ENCODE assay signal across 1 cellular context in the genomic region with DNA sequence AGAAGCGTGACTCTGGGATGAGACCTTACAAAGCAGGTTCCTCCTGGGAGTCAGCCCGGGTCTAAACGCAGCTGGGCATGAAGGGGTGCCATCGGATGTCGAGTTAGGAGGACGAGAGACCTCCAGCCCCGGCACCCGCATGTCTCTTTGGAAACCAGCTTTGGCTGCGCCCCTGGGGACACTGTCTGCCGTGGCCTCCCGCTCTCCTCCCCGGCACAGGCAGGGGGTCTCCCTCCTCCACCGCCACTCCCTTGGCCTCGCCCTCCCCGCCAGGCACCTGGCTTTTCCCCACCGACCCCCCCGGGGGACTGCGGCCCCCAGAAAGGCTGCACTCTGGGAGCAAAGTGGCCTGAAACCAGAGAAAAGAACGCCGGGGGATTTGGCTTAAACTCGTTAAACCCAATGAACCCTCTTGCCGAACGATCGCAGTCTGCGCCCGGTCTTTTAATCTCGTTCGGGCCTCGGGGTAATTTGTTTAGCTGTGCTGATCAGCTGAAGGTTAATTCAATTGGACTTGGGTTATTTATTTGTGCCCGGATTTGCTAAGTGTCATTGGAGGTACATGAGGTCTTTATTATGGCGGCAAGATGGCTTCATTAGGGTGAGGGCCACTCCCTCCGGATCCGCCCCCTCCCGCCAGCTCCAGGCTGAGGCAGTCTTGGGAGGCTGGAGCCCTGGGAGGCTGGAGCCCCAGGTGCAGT.
A peak's percentile ranks its signal among the peaks of the same experiment; 100 is the strongest.
TF ChIP-seq lines count a peak whose summit lies in the region.

No MANE protein-coding gene starts in this region.

TF ChIP-seq in K562, 482 proteins besides CTCF, POLR2A, EP300 and RAD21:
- TF ChIP-seq ZNF77 (CRISPR knock-in tag; IDR thresholded peaks at IDR 0.05) (no peak), KDM1A (IDR thresholded peaks at IDR 0.05) (no peak), ZNF146 (CRISPR knock-in tag; IDR thresholded peaks at IDR 0.05; ENCODE audit: unreplicated experiment) (no peak), TRIM24 (IDR thresholded peaks at IDR 0.05) (no peak)
- TF ChIP-seq, protein P1, sequence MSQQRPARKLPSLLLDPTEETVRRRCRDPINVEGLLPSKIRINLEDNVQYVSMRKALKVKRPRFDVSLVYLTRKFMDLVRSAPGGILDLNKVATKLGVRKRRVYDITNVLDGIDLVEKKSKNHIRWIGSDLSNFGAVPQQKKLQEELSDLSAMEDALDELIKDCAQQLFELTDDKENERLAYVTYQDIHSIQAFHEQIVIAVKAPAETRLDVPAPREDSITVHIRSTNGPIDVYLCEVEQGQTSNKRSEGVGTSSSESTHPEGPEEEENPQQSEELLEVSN (IDR thresholded peaks at IDR 0.05; ENCODE audit: borderline replicate concordance in 1 of 2, extremely low read depth in 1 of 2, insufficient read depth in 1 of 2, insufficient read length in 1 of 2, low read depth in 1 of 2, low read length in 1 of 2, poor library complexity in 1 of 2, severe bottlenecking in 1 of 2) = peak in 1 of 2 experiments; percentile 20
- TF ChIP-seq, protein P2, sequence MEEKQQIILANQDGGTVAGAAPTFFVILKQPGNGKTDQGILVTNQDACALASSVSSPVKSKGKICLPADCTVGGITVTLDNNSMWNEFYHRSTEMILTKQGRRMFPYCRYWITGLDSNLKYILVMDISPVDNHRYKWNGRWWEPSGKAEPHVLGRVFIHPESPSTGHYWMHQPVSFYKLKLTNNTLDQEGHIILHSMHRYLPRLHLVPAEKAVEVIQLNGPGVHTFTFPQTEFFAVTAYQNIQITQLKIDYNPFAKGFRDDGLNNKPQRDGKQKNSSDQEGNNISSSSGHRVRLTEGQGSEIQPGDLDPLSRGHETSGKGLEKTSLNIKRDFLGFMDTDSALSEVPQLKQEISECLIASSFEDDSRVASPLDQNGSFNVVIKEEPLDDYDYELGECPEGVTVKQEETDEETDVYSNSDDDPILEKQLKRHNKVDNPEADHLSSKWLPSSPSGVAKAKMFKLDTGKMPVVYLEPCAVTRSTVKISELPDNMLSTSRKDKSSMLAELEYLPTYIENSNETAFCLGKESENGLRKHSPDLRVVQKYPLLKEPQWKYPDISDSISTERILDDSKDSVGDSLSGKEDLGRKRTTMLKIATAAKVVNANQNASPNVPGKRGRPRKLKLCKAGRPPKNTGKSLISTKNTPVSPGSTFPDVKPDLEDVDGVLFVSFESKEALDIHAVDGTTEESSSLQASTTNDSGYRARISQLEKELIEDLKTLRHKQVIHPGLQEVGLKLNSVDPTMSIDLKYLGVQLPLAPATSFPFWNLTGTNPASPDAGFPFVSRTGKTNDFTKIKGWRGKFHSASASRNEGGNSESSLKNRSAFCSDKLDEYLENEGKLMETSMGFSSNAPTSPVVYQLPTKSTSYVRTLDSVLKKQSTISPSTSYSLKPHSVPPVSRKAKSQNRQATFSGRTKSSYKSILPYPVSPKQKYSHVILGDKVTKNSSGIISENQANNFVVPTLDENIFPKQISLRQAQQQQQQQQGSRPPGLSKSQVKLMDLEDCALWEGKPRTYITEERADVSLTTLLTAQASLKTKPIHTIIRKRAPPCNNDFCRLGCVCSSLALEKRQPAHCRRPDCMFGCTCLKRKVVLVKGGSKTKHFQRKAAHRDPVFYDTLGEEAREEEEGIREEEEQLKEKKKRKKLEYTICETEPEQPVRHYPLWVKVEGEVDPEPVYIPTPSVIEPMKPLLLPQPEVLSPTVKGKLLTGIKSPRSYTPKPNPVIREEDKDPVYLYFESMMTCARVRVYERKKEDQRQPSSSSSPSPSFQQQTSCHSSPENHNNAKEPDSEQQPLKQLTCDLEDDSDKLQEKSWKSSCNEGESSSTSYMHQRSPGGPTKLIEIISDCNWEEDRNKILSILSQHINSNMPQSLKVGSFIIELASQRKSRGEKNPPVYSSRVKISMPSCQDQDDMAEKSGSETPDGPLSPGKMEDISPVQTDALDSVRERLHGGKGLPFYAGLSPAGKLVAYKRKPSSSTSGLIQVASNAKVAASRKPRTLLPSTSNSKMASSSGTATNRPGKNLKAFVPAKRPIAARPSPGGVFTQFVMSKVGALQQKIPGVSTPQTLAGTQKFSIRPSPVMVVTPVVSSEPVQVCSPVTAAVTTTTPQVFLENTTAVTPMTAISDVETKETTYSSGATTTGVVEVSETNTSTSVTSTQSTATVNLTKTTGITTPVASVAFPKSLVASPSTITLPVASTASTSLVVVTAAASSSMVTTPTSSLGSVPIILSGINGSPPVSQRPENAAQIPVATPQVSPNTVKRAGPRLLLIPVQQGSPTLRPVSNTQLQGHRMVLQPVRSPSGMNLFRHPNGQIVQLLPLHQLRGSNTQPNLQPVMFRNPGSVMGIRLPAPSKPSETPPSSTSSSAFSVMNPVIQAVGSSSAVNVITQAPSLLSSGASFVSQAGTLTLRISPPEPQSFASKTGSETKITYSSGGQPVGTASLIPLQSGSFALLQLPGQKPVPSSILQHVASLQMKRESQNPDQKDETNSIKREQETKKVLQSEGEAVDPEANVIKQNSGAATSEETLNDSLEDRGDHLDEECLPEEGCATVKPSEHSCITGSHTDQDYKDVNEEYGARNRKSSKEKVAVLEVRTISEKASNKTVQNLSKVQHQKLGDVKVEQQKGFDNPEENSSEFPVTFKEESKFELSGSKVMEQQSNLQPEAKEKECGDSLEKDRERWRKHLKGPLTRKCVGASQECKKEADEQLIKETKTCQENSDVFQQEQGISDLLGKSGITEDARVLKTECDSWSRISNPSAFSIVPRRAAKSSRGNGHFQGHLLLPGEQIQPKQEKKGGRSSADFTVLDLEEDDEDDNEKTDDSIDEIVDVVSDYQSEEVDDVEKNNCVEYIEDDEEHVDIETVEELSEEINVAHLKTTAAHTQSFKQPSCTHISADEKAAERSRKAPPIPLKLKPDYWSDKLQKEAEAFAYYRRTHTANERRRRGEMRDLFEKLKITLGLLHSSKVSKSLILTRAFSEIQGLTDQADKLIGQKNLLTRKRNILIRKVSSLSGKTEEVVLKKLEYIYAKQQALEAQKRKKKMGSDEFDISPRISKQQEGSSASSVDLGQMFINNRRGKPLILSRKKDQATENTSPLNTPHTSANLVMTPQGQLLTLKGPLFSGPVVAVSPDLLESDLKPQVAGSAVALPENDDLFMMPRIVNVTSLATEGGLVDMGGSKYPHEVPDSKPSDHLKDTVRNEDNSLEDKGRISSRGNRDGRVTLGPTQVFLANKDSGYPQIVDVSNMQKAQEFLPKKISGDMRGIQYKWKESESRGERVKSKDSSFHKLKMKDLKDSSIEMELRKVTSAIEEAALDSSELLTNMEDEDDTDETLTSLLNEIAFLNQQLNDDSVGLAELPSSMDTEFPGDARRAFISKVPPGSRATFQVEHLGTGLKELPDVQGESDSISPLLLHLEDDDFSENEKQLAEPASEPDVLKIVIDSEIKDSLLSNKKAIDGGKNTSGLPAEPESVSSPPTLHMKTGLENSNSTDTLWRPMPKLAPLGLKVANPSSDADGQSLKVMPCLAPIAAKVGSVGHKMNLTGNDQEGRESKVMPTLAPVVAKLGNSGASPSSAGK (IDR thresholded peaks at IDR 0.05) = peak; percentile 16; the same call in 1 of the 2 replicates
